In genomic region chr16:66923866-66924265, GRCh38 we compare ENCODE assay signal across 14 cellular contexts. TPM values are rescaled to one million over a fixed set of nuclear protein-coding genes. Genes with fewer than 3 reads are reported as not detected.
DNase-seq lines count a peak whose midpoint lies in the region; ATAC-seq and TF ChIP-seq lines count a peak whose summit lies in the region.
"Had no signal": no experiment of that assay in that cellular context is flagged by ENCODE, and none has a peak within 500 bp of the region (broad histone marks: within the 10 kb centered on the region; RNA-seq: fewer than 3 reads in every experiment).

No MANE protein-coding gene starts in this region.

- no peaks in the 10 kb centered on the region for H3K9me3 ChIP-seq in heart left ventricle
- no peaks in the 10 kb centered on the region for H3K9me3 ChIP-seq in mucosa of stomach (ENCODE audit: control insufficient read depth, low read length)
- H3K9me3 ChIP-seq in vagina: no peaks in the 10 kb centered on the region
- H3K9me3 ChIP-seq: pancreas had no signal

- H3K4me1 ChIP-seq in heart left ventricle: peaks cover 0 to 78% (median 36%) of the 10 kb centered on the region in 12 donors
- H3K4me1 ChIP-seq in mucosa of stomach (ENCODE audit: control insufficient read depth, insufficient read depth, low read length): peaks cover 24% of the 10 kb centered on the region
- H3K4me1 ChIP-seq in vagina: peaks cover 5% of the 10 kb centered on the region
- H3K4me1 ChIP-seq: pancreas had no signal

- H3K27ac ChIP-seq in heart left ventricle: peak overlapping the region; percentile 80 to 99 (median 93)
- H3K27ac ChIP-seq in vagina: peak overlapping the region; percentile 54
- H3K27ac ChIP-seq: pancreas had no signal

- TF ChIP-seq CTCF in heart left ventricle (IDR thresholded peaks at IDR 0.05) (no peak), epithelial cell of proximal tubule (conservative IDR thresholded peaks at IDR 0.05; ENCODE audit: low read depth, low read length) (no peak), vagina (IDR thresholded peaks at IDR 0.05) (no peak)

- H3K4me3 ChIP-seq in heart left ventricle (peak overlapping the region; percentile 48 to 94 (median 68)), epithelial cell of proximal tubule (ENCODE audit: low read depth, low read length) (peak overlapping the region; percentile 69), mucosa of stomach (ENCODE audit: low read length) (no peak overlapping the region), vagina (peak overlapping the region; percentile 56 to 61)

- WGBS in heart left ventricle, 4 donors: 25 to 40% (median 32%) methylated on average over 3 of the region's 3 CpGs

- peaks cover 0 to 23% (median 0%) of the 10 kb centered on the region in 9 donors for H3K36me3 ChIP-seq in heart left ventricle
- no peaks in the 10 kb centered on the region for H3K36me3 ChIP-seq in mucosa of stomach (ENCODE audit: control insufficient read depth, insufficient read depth, low read length)
- no peaks in the 10 kb centered on the region for H3K36me3 ChIP-seq in vagina
- H3K36me3 ChIP-seq: pancreas had no signal

- intact Hi-C loops in heart left ventricle (cut with DNase I): loop anchor here in 3 of 10 donors (1.0 to 2.0 kb wide), 3 partner anchors 21 to 23 kb away; no protein-coding TSS in a partner anchor
- intact Hi-C loops in Right ventricle myocardium inferior (cut with DNase I): loop anchor here (1.0 kb wide), 1 partner anchor 21 kb away; no protein-coding TSS in a partner anchor
- intact Hi-C loops in vagina (cut with DNase I): no loop called here

- H3K27me3 ChIP-seq in heart left ventricle: peaks cover 0 to 39% (median 0%) of the 10 kb centered on the region in 9 donors
- peaks cover 47% of the 10 kb centered on the region for H3K27me3 ChIP-seq in mucosa of stomach (ENCODE audit: control insufficient read depth, insufficient read depth, low read length)
- no peaks in the 10 kb centered on the region for H3K27me3 ChIP-seq in vagina
- H3K27me3 ChIP-seq: pancreas had no signal

- no peak for TF ChIP-seq POLR2A in heart left ventricle (IDR thresholded peaks at IDR 0.05)
- no peak for TF ChIP-seq POLR2A in vagina (IDR thresholded peaks at IDR 0.05)

- H3K9ac ChIP-seq in mucosa of stomach (ENCODE audit: low read length): peak overlapping the region; percentile 34

- DNase-seq in heart left ventricle: peak in 1 of 5 donors; percentile 63
- DNase-seq in Right ventricle myocardium inferior (ENCODE audit: missing footprints): no peak
- no peak for DNase-seq in epithelial cell of proximal tubule (ENCODE audit: low read depth)
- DNase-seq in vagina (ENCODE audit: extremely low spot score in 2 of 2): no peak
- no peak for DNase-seq in T-helper 2 cell
- no peak for DNase-seq in UCSD-AML1 (lab: John Stamatoyannopoulos, UW; ENCODE audit: unreplicated experiment)
- DNase-seq in GM19238 (ENCODE audit: insufficient read length, low spot score): no peak
- DNase-seq: GOT3; MM.1S; stimulated activated CD8-positive, alpha-beta memory T cell treated with anti-CD3 and anti-CD28 coated beads, Interleukin-4, amount 100 ng/mL, for 48 hours had no signal

- ATAC-seq in heart left ventricle (peak in 1 of 4 donors; percentile 0), Right ventricle myocardium inferior (no peak)

RNA-seq across cellular contexts. Expression of gene RRAD, which starts 1.5 kb away (rescaled TPM):
- total RNA-seq in heart left ventricle (100 to 1,000 TPM in 7 of 9 donors, 10 to 100 TPM in 2; 57.5 to 298 (median 143) TPM), Right ventricle myocardium inferior (84.3 TPM), epithelial cell of proximal tubule (6.5 and 40.2 TPM in 2 replicates), vagina (49.1 TPM)
- 100 to 1,000 TPM; 152 to 277 TPM for polyA plus RNA-seq in heart left ventricle

RNA-seq across cellular contexts. Expression of gene CDH16, which starts 5.2 kb away (rescaled TPM):
- under 1 TPM in 4 of 9 donors, not detected in 5; 0.13 to 0.44 (median 0.17) TPM for total RNA-seq in heart left ventricle
- polyA plus RNA-seq in heart left ventricle: 1 to 10 TPM in 1 of 2 donors, under 1 TPM in 1; 0.08 to 1.6 TPM
- total RNA-seq in Right ventricle myocardium inferior: 0.16 TPM
- total RNA-seq in epithelial cell of proximal tubule: 0.14 and 0.81 TPM in 2 replicates
- total RNA-seq in vagina: 0.25 TPM
- total RNA-seq: Daoy, pancreas had no signal
- polyA plus RNA-seq: adipose tissue, pancreas had no signal

RNA-seq across cellular contexts. Expression of gene CIAO2B, which starts 10.3 kb away (rescaled TPM):
- 100 to 1,000 TPM; 103 to 188 (median 110) TPM for total RNA-seq in heart left ventricle
- 100 to 1,000 TPM; 265 to 669 TPM for polyA plus RNA-seq in heart left ventricle
- total RNA-seq in Right ventricle myocardium inferior: 127 TPM
- 123 and 178 TPM in 2 replicates for total RNA-seq in epithelial cell of proximal tubule
- total RNA-seq in vagina: 105 TPM

RNA-seq across cellular contexts. Expression of gene CES2, which starts 11.4 kb away (rescaled TPM):
- total RNA-seq in heart left ventricle (100 to 1,000 TPM in 4 of 9 donors, 10 to 100 TPM in 5; 56.0 to 157 (median 78.8) TPM), Right ventricle myocardium inferior (126 TPM), epithelial cell of proximal tubule (10.9 and 20.9 TPM in 2 replicates), vagina (55.7 TPM)
- 100 to 1,000 TPM in 1 of 2 donors, 10 to 100 TPM in 1; 40.9 to 125 TPM for polyA plus RNA-seq in heart left ventricle

RNA-seq across cellular contexts. Expression of gene CES3, which starts 37.2 kb away (rescaled TPM):
- total RNA-seq in heart left ventricle (1 to 10 TPM in 3 of 9 donors, under 1 TPM in 6; 0.51 to 1.7 (median 0.88) TPM), Right ventricle myocardium inferior (0.78 TPM), epithelial cell of proximal tubule (0.75 TPM in 1 of 2 replicates, not detected in the other), vagina (0.98 TPM)
- polyA plus RNA-seq in heart left ventricle: 1 to 10 TPM in 1 of 2 donors, under 1 TPM in 1; 0.08 to 1.1 TPM
